24 cellular contexts compared by ENCODE assay signal in the genomic region with DNA sequence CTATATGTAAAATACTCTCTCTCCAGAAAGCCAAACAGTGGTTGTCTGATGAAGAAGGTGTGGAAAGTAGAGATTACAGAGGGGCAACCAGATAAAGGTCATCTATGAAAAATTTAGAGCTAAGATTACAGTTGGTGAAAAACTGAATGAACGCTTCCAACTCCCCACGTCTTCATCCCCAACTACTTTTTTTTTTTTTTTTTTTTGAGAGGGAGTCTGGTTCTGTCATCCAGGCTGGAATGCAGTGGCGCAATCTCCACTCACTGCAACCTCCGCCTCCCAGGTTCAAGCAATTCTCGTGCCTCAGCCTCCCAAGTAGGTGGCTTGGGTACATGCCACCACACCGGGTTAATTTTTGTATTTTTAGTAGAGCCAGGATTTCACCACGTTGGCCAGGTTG.
"Had no signal": no experiment of that assay in that cellular context is flagged by ENCODE, and none has a peak within 500 bp of the region (broad histone marks: within the 10 kb centered on the region; RNA-seq: fewer than 3 reads in every experiment).

No MANE protein-coding gene starts in this region.

- H3K27ac ChIP-seq: left ventricle myocardium inferior, ovary, sigmoid colon, spleen, tibial nerve, upper lobe of left lung, vagina had no signal

- H3K27me3 ChIP-seq: ovary, sigmoid colon, spleen, tibial nerve, upper lobe of left lung, vagina had no signal

- DNase-seq: hypothalamus; immature natural killer cell; islet precursor cell; left ventricle myocardium inferior; mesendoderm; midbrain; mucosa of descending colon; naive thymus-derived CD4-positive, alpha-beta T cell; ovary; retina; right cardiac atrium; sigmoid colon; small intestine; spleen; stimulated activated CD4-positive, alpha-beta T cell treated with anti-CD3 and anti-CD28 coated beads, Interleukin-4, amount 100 ng/mL, for 24 hours; stimulated activated naive CD4-positive, alpha-beta T cell; upper lobe of left lung had no signal

- H3K9me3 ChIP-seq: ovary, sigmoid colon, tibial nerve, upper lobe of left lung, vagina had no signal

- H3K9me3 Mint-ChIP-seq: immature natural killer cell had no signal

- H3K4me3 ChIP-seq: left ventricle myocardium inferior, lung, mucosa of descending colon, ovary, sigmoid colon, spleen, tibial nerve, upper lobe of left lung, vagina had no signal

- H3K27me3 Mint-ChIP-seq: naive thymus-derived CD4-positive, alpha-beta T cell; natural killer cell treated with Interleukin-12 subunit alpha and Interleukin-12 subunit beta and Interleukin-15 and Interleukin-18, amount 100 ng/mL, for 72 hours; progenitor cell of endocrine pancreas; stimulated activated naive CD8-positive, alpha-beta T cell treated with anti-CD3 and anti-CD28 coated beads, Interleukin-15, Interleukin-2, amounts not matched to agents 100 ng/mL and 50 ng/mL, for 24 hours had no signal

- H3K36me3 Mint-ChIP-seq: natural killer cell treated with Interleukin-12 subunit alpha and Interleukin-12 subunit beta and Interleukin-15 and Interleukin-18, amount 100 ng/mL, for 72 hours had no signal

- H3K4me1 ChIP-seq: left ventricle myocardium inferior, sigmoid colon, spleen, tibial nerve, upper lobe of left lung, vagina had no signal

- ATAC-seq: mucosa of descending colon; naive thymus-derived CD4-positive, alpha-beta T cell; natural killer cell treated with Interleukin-12 subunit alpha and Interleukin-12 subunit beta and Interleukin-15 and Interleukin-18, amount 100 ng/mL, for 72 hours; right cardiac atrium; stimulated activated effector memory CD8-positive, alpha-beta T cell treated with anti-CD3 and anti-CD28 coated beads, Interleukin-12 subunit alpha, Interleukin-12 subunit beta, amount 100 ng/mL, for 72 hours had no signal

- H3K4me3 Mint-ChIP-seq: immature natural killer cell; naive thymus-derived CD4-positive, alpha-beta T cell; natural killer cell treated with Interleukin-12 subunit alpha and Interleukin-12 subunit beta and Interleukin-15 and Interleukin-18, amount 100 ng/mL, for 72 hours; stimulated activated effector memory CD8-positive, alpha-beta T cell treated with anti-CD3 and anti-CD28 coated beads, Interleukin-12 subunit alpha, Interleukin-12 subunit beta, amount 100 ng/mL, for 72 hours; stimulated activated naive CD8-positive, alpha-beta T cell treated with anti-CD3 and anti-CD28 coated beads, Interleukin-15, Interleukin-2, amounts not matched to agents 100 ng/mL and 50 ng/mL, for 24 hours had no signal

- FAIRE-seq: small intestine had no signal

- H3K27ac Mint-ChIP-seq: natural killer cell treated with Interleukin-12 subunit alpha and Interleukin-12 subunit beta and Interleukin-15 and Interleukin-18, amount 100 ng/mL, for 72 hours; progenitor cell of endocrine pancreas; stimulated activated effector memory CD8-positive, alpha-beta T cell treated with anti-CD3 and anti-CD28 coated beads, Interleukin-12 subunit alpha, Interleukin-12 subunit beta, amount 100 ng/mL, for 72 hours; stimulated activated naive CD8-positive, alpha-beta T cell treated with anti-CD3 and anti-CD28 coated beads, Interleukin-15, Interleukin-2, amounts not matched to agents 100 ng/mL and 50 ng/mL, for 24 hours had no signal

- H3K36me3 ChIP-seq: left ventricle myocardium inferior, ovary, sigmoid colon, upper lobe of left lung, vagina had no signal
